ENCODE assay signal across 25 cellular contexts in the genomic region with DNA sequence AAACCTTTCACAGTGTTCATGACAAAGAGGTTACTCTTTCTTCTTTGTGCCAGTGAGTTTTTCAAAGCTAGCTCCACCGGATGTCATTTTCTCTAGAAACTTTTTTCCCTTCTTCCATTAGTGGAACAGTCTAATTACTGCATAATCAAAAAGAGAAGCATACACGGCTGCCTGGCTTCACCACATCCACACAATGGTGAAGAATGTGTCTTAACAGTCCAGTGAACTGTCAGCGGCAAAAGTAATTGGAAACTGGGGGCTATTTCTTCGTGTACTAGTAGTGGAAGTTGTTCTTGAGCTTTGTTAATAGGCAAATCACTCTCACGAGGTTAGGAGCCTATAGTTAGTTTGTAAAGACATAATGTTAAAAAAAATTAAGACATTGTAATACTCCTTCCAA. TPM values are rescaled to one million over a fixed set of nuclear protein-coding genes. Genes with fewer than 3 reads are reported as not detected.
A peak's percentile ranks its signal among the peaks of the same experiment; 100 is the strongest.
DNase-seq lines count a peak whose midpoint lies in the region; TF ChIP-seq lines count a peak whose summit lies in the region.
"Had no signal": no experiment of that assay in that cellular context is flagged by ENCODE, and none has a peak within 500 bp of the region (broad histone marks: within the 10 kb centered on the region; RNA-seq: fewer than 3 reads in every experiment).

No MANE protein-coding gene starts in this region.

- no peaks in the 10 kb centered on the region for H3K9me3 ChIP-seq in OCI-LY3 (ENCODE audit: insufficient read depth, low read length)
- H3K9me3 ChIP-seq in neural progenitor cell (ENCODE audit: low read depth), result no peaks in the 10 kb centered on the region
- H3K9me3 ChIP-seq: Caco-2, SJCRH30 had no signal

- H3K79me2 ChIP-seq in OCI-LY3 (ENCODE audit: low read length) (no peaks in the 10 kb centered on the region), neural progenitor cell (ENCODE audit: low read depth) (no peaks in the 10 kb centered on the region)

- DNase-seq in NCI-H1105 treated with DMSO at 0.1 percent for 48 hours (lab: John Stamatoyannopoulos, UW) (peak; percentile 27), NCI-H1105 (lab: John Stamatoyannopoulos, UW) (no peak), neural progenitor cell (ENCODE audit: low spot score) (peak; percentile 31), GM03348 (ENCODE audit: low spot score) (no peak), dermis blood vessel endothelial cell (no peak), NOMO-1 treated with dmso at 0.1 percent for 144 hours (lab: John Stamatoyannopoulos, UW; ENCODE audit: unreplicated experiment) (no peak)
- DNase-seq: Caco-2; CD8-positive, alpha-beta T cell; DMS 273 treated with DMSO at 0.1 percent for 48 hours; DMS79 treated with DMSO at 0.1 percent for 48 hours; GF-D8; IMR-90; KG1; NCI-H1092; NCI-H1436 treated with DMSO at 0.1 percent for 48 hours; NCI-H2029; NCI-H226; NCI-H510A treated with DMSO at 0.1 percent for 48 hours; NCI-H748 treated with DMSO at 0.1 percent for 48 hours; PC-9; SJCRH30 had no signal

- H3K4me3 ChIP-seq in OCI-LY3 (ENCODE audit: low read length) (no peak overlapping the region), neural progenitor cell (no peak overlapping the region)
- H3K4me3 ChIP-seq: PC-9, SJCRH30 had no signal

- no peak for TF ChIP-seq CTCF in OCI-LY3 (IDR thresholded peaks at IDR 0.05; ENCODE audit: low read depth, low read length)
- TF ChIP-seq CTCF in neural progenitor cell (IDR thresholded peaks at IDR 0.05), result no peak

- H3K4me2 ChIP-seq in OCI-LY3 (ENCODE audit: low read length) (no peak overlapping the region), neural progenitor cell (no peak overlapping the region)
- H3K4me2 ChIP-seq: PC-9 had no signal

- H3K9me3 Mint-ChIP-seq in neural progenitor cell, result no peaks in the 10 kb centered on the region
- H3K9me3 Mint-ChIP-seq: CD8-positive, alpha-beta T cell had no signal

- no peaks in the 10 kb centered on the region for H3K36me3 Mint-ChIP-seq in neural progenitor cell
- H3K36me3 Mint-ChIP-seq: CD8-positive, alpha-beta T cell had no signal

- no peak overlapping the region for H3K27ac Mint-ChIP-seq in neural progenitor cell
- H3K27ac Mint-ChIP-seq: B cell; CD8-positive, alpha-beta T cell had no signal

- H3K36me3 ChIP-seq in OCI-LY3 (replicated peaks; ENCODE audit: low read depth, low read length) (no peaks in the 10 kb centered on the region), neural progenitor cell (no peaks in the 10 kb centered on the region)
- H3K36me3 ChIP-seq: SJCRH30 had no signal

- H3K27me3 Mint-ChIP-seq in neural progenitor cell (ENCODE audit: insufficient read depth, low read depth), result no peaks in the 10 kb centered on the region

- H3K27ac ChIP-seq in OCI-LY3 (ENCODE audit: low read length) (no peak overlapping the region), neural progenitor cell (no peak overlapping the region)
- H3K27ac ChIP-seq: 22Rv1, C4-2B, PC-9, SJCRH30 had no signal

- no peak overlapping the region for H3K9ac ChIP-seq in OCI-LY3 (ENCODE audit: low read length)
- no peak overlapping the region for H3K9ac ChIP-seq in neural progenitor cell

- peaks cover 18% of the 10 kb centered on the region for H3K4me1 Mint-ChIP-seq in neural progenitor cell
- H3K4me1 Mint-ChIP-seq: B cell had no signal

- no peaks in the 10 kb centered on the region for H4K20me1 ChIP-seq in OCI-LY3 (ENCODE audit: insufficient read depth, low read length)
- no peaks in the 10 kb centered on the region for H4K20me1 ChIP-seq in neural progenitor cell (ENCODE audit: low read depth)

- H3K4me1 ChIP-seq in OCI-LY3 (ENCODE audit: low read length) (no peaks in the 10 kb centered on the region), neural progenitor cell (peaks cover 5% of the 10 kb centered on the region)
- H3K4me1 ChIP-seq: Caco-2, SJCRH30 had no signal

- no peaks in the 10 kb centered on the region for H3F3A ChIP-seq in neural progenitor cell (ENCODE audit: low read depth)

- H3K27me3 ChIP-seq in OCI-LY3 (ENCODE audit: low read depth, low read length) (no peaks in the 10 kb centered on the region), neural progenitor cell (no peaks in the 10 kb centered on the region)
- H3K27me3 ChIP-seq: SJCRH30 had no signal

- 0 out of 2 replicates have a peak overlapping the region, but pooled peaks have one; percentile 31 for H2AFZ ChIP-seq in OCI-LY3 (ENCODE audit: low read depth, low read length)
- no peak overlapping the region for H2AFZ ChIP-seq in neural progenitor cell (replicated peaks)
- H2AFZ ChIP-seq: PC-9 had no signal

- H3K4me3 Mint-ChIP-seq in neural progenitor cell, result no peak overlapping the region
- H3K4me3 Mint-ChIP-seq: B cell; CD8-positive, alpha-beta T cell had no signal

RNA-seq across cellular contexts. Expression of a gene that starts 32.9 kb away (rescaled TPM):
- 55.2 and 87.0 TPM in 2 replicates for total RNA-seq in neural progenitor cell (ENCODE audit: low replicate concordance)
- 56.6 and 63.1 TPM in 2 replicates for total RNA-seq in dermis blood vessel endothelial cell

Comparison
In these comparisons a context has a peak if more than half of its experiments do, and no peak if none do; other contexts are left out.
1. DNase-seq: peak in NCI-H1105 treated with DMSO at 0.1 percent for 48 hours (single experiment) and neural progenitor cell (single experiment); none in NCI-H1105 (single experiment), GM03348 (single experiment), dermis blood vessel endothelial cell (single experiment) and NOMO-1 treated with dmso at 0.1 percent for 144 hours (single experiment).